Comparison of ENCODE assay signal across 9 cellular contexts in the genomic region with DNA sequence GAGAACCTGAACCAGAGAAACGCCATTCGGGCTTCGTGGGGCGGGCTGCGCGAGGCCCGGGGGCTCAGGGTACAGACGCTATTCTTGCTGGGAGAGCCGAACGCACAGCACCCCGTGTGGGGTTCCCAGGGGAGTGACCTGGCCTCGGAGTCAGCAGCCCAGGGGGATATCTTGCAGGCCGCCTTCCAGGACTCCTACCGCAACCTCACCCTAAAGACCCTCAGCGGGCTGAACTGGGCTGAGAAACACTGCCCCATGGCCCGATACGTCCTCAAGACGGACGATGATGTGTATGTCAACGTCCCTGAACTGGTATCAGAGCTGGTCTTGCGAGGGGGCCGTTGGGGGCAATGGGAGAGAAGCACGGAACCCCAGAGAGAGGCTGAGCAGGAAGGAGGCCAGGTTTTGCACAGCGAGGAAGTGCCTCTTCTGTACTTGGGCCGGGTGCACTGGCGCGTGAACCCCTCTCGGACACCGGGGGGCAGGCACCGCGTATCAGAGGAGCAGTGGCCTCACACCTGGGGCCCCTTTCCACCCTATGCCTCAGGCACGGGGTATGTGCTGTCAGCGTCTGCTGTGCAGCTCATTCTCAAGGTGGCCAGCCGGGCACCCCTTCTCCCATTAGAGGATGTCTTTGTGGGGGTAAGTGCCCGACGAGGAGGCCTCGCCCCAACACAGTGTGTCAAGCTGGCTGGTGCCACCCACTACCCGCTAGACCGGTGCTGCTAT. TPM values are rescaled to one million over a fixed set of nuclear protein-coding genes. Genes with fewer than 3 reads are reported as not detected.
A peak's percentile ranks its signal among the peaks of the same experiment; 100 is the strongest.
DNase-seq lines count a peak whose midpoint lies in the region; ATAC-seq and TF ChIP-seq lines count a peak whose summit lies in the region.
"Had no signal": no experiment of that assay in that cellular context is flagged by ENCODE, and none has a peak within 500 bp of the region (broad histone marks: within the 10 kb centered on the region; RNA-seq: fewer than 3 reads in every experiment).

No MANE protein-coding gene starts in this region.

- BruUV-seq in IMR-90 (replicated peaks; lab: Mats Ljungman, UMichigan): no TSS peak

- peak overlapping the region; percentile 27 to 52; a peak in 3 of 4 replicates for H4K8ac ChIP-seq in IMR-90 (ENCODE audit: low read depth in 2 of 2, low read length in 2 of 2)

- H3K4me1 ChIP-seq in IMR-90 (ENCODE audit: control insufficient read depth, insufficient read depth, low read length) (peaks cover 14% of the 10 kb centered on the region), right cardiac atrium (ENCODE audit: control insufficient read depth, insufficient read depth, low read length) (no peaks in the 10 kb centered on the region), smooth muscle cell (ENCODE audit: low read depth) (peaks cover 40% of the 10 kb centered on the region)

- H3K4ac ChIP-seq in IMR-90 (ENCODE audit: low read depth, low read length): peak overlapping the region; percentile 35

- H3K4me3 ChIP-seq in GM12865 (ENCODE audit: low read depth, low read length): peak overlapping the region; percentile 90
- peak overlapping the region; percentile 46 for H3K4me3 ChIP-seq in IMR-90 (ENCODE audit: insufficient read depth, low read depth, low read length)
- H3K4me3 ChIP-seq in right cardiac atrium (ENCODE audit: low read length): peak overlapping the region; percentile 38
- peak overlapping the region; percentile 57 for H3K4me3 ChIP-seq in smooth muscle cell
- H3K4me3 ChIP-seq: SJCRH30 had no signal

- ATAC-seq in IMR-90 (ENCODE audit: low read depth): peak; percentile 1; the same call in 1 of the 2 replicates
- peak; percentile 2 for ATAC-seq in right cardiac atrium
- ATAC-seq in GM18873 (IDR thresholded peaks at IDR 0.05; ENCODE audit: low FRiP score, unreplicated experiment): no peak

- H4K5ac ChIP-seq in IMR-90 (ENCODE audit: low read depth, low read length): peak overlapping the region; percentile 72

- POLR2A ChIA-PET in IMR-90 (lab: Charles Lee; ENCODE audit: unreplicated experiment): interaction anchor here (1.8 kb wide), 1 partner anchor 11 kb away, joined by 10 read pairs; the partner anchor contains the start of genes PFDN6 and WDR46

- 76% methylated on average over 11 of the region's 39 CpGs; no CpG with 5 or more reads in 1 of the 2 experiments for WGBS in IMR-90 (ENCODE audit: extremely low coverage in 2 of 2, insufficient read length in 1 of 2), 2 experiments
- WGBS in right cardiac atrium: 38% methylated on average over 39 of the region's 39 CpGs
- WGBS in smooth muscle cell (ENCODE audit: low lambda C conversion rate): 54% methylated on average over 39 of the region's 39 CpGs

- H2BK5ac ChIP-seq in IMR-90 (ENCODE audit: low read depth, low read length, poor library complexity, severe bottlenecking): no peak overlapping the region

- H3K56ac ChIP-seq in IMR-90 (ENCODE audit: extremely low read depth, insufficient read depth, low read length): no peak overlapping the region

- H3K27ac Mint-ChIP-seq in activated naive CD8-positive, alpha-beta T cell: peak overlapping the region; percentile 84

- dilution Hi-C loops in IMR-90 (cut with HindIII; ENCODE audit: low sequenced_read_pairs, unreplicated experiment): no loop called here

- H3K9ac ChIP-seq in IMR-90 (ENCODE audit: low read depth, low read length) (no peak overlapping the region), smooth muscle cell (ENCODE audit: low read depth) (no peak overlapping the region)

- no peaks in the 10 kb centered on the region for H3K27me3 ChIP-seq in IMR-90 (ENCODE audit: control insufficient read depth, insufficient read depth, low read length)
- no peaks in the 10 kb centered on the region for H3K27me3 ChIP-seq in right cardiac atrium (ENCODE audit: control insufficient read depth, insufficient read depth)
- H3K27me3 ChIP-seq in smooth muscle cell (ENCODE audit: low read depth): no peaks in the 10 kb centered on the region
- H3K27me3 ChIP-seq: SJCRH30 had no signal

- peaks cover 35% of the 10 kb centered on the region for H3F3A ChIP-seq in smooth muscle cell (ENCODE audit: low read depth)

- TF ChIP-seq POLR2A in IMR-90 (IDR thresholded peaks at IDR 0.05; ENCODE audit: low read depth, low read length): no peak

- H3K4me2 ChIP-seq in IMR-90 (ENCODE audit: low read depth, low read length) (peak overlapping the region; percentile 64; the same call in 1 of the 2 replicates), smooth muscle cell (peak overlapping the region; percentile 86)

- peak overlapping the region; percentile 94 for H2AK9ac ChIP-seq in IMR-90 (replicated peaks; ENCODE audit: low read depth, low read length, poor library complexity)

- H3K18ac ChIP-seq in IMR-90 (ENCODE audit: low read depth, low read length): no peak overlapping the region

- H3K36me3 ChIP-seq in IMR-90 (ENCODE audit: control insufficient read depth, insufficient read depth, low read length): peaks cover 67% of the 10 kb centered on the region
- H3K36me3 ChIP-seq in smooth muscle cell (ENCODE audit: low read depth): no peaks in the 10 kb centered on the region

- peaks cover 43% of the 10 kb centered on the region for H3K4me1 Mint-ChIP-seq in activated naive CD8-positive, alpha-beta T cell (ENCODE audit: low read depth)

- peaks cover 18% of the 10 kb centered on the region for H3K36me3 Mint-ChIP-seq in activated naive CD8-positive, alpha-beta T cell

- peaks cover 28% of the 10 kb centered on the region for H3K79me2 ChIP-seq in smooth muscle cell (ENCODE audit: low read depth)

- peak overlapping the region; percentile 80 for H2AFZ ChIP-seq in IMR-90 (replicated peaks; ENCODE audit: low read length, poor library complexity)
- H2AFZ ChIP-seq in smooth muscle cell (ENCODE audit: low read depth): no peak overlapping the region

- H4K91ac ChIP-seq in IMR-90 (ENCODE audit: insufficient read depth, low read depth, low read length): peak overlapping the region; percentile 49

- no peak overlapping the region for H3K14ac ChIP-seq in IMR-90 (replicated peaks; ENCODE audit: low read depth, low read length)

- H2AK5ac ChIP-seq in IMR-90 (ENCODE audit: low read depth, low read length): peak overlapping the region; percentile 51; the same call in 1 of the 2 replicates

- intact Hi-C loops in IMR-90 (cut with micrococcal nuclease): no loop called here
- intact Hi-C loops in right cardiac atrium (cut with DNase I): no loop called here

- no peaks in the 10 kb centered on the region for H3K9me3 Mint-ChIP-seq in activated naive CD8-positive, alpha-beta T cell (ENCODE audit: low read depth)

- H3K9me3 ChIP-seq in IMR-90 (ENCODE audit: control insufficient read depth, insufficient read depth, low read length) (no peaks in the 10 kb centered on the region), right cardiac atrium (ENCODE audit: control insufficient read depth, low read length) (no peaks in the 10 kb centered on the region), smooth muscle cell (replicated peaks; ENCODE audit: low read depth) (no peaks in the 10 kb centered on the region)
- H3K9me3 ChIP-seq: SJCRH30 had no signal

- H3K27ac ChIP-seq in IMR-90 (ENCODE audit: insufficient read depth, low read length) (peak overlapping the region; percentile 4; the same call in 1 of the 2 replicates), right cardiac atrium (ENCODE audit: low read length) (peak overlapping the region; percentile 76), smooth muscle cell (ENCODE audit: low read depth) (peak overlapping the region; percentile 85)
- H3K27ac ChIP-seq: SJCRH30 had no signal

- H3K27me3 Mint-ChIP-seq in activated naive CD8-positive, alpha-beta T cell: no peaks in the 10 kb centered on the region

- H4K20me1 ChIP-seq in IMR-90 (ENCODE audit: insufficient read depth, low read length) (peaks cover 71% of the 10 kb centered on the region), smooth muscle cell (ENCODE audit: low read depth) (peaks cover 37% of the 10 kb centered on the region)

- no peak overlapping the region for H3K23ac ChIP-seq in IMR-90 (ENCODE audit: low read depth, low read length)

- H2BK120ac ChIP-seq in IMR-90 (ENCODE audit: low read depth, low read length): no peak overlapping the region

- H2BK15ac ChIP-seq in IMR-90 (ENCODE audit: low read depth, low read length): no peak overlapping the region

- TF ChIP-seq RAD21 in IMR-90 (IDR thresholded peaks at IDR 0.05; ENCODE audit: low read length): no peak

- H3K9me1 ChIP-seq in IMR-90 (ENCODE audit: insufficient read depth, low read length): peaks cover 9% of the 10 kb centered on the region

- in situ Hi-C loops in IMR-90 (cut with MboI; ENCODE audit: low sequenced_read_pairs): no loop called here

- CTCF ChIA-PET in IMR-90 (lab: Yijun Ruan, JAX): interaction anchor here (1.8 kb wide), 1 partner anchor 19 kb away, joined by 5 read pairs; no protein-coding TSS in a partner anchor

- peak overlapping the region; percentile 84 for H3K4me3 Mint-ChIP-seq in activated naive CD8-positive, alpha-beta T cell

- no peak overlapping the region for H2BK20ac ChIP-seq in IMR-90 (ENCODE audit: low read depth, low read length)

- DNase-seq in GM12865 (ENCODE audit: low read depth): peak; percentile 74
- no peak for DNase-seq in IMR-90
- DNase-seq in right cardiac atrium: peak in 2 of 3 donors; percentile 55 to 71
- no peak for DNase-seq in smooth muscle cell (lab: John Stamatoyannopoulos, UW; ENCODE audit: unreplicated experiment)
- DNase-seq in HuH-7 (ENCODE audit: low spot score): no peak
- DNase-seq in inferior parietal cortex (ENCODE audit: extremely low spot score): no peak

- H3K79me1 ChIP-seq in IMR-90 (ENCODE audit: low read depth in 1 of 2, low read length in 2 of 2): peaks cover 21 to 52% of the 10 kb centered on the region in 2 experiments

- TF ChIP-seq CTCF in GM12865 (IDR thresholded peaks at IDR 0.05; ENCODE audit: insufficient read depth, low read depth, low read length, missing control alignments) (no peak), IMR-90 (conservative IDR thresholded peaks at IDR 0.05; ENCODE audit: low read depth, low read length) (0 out of 2 replicates have a peak, but pooled peaks have one; percentile 11), smooth muscle cell (IDR thresholded peaks at IDR 0.05; ENCODE audit: borderline replicate concordance, insufficient read depth, poor library complexity, severe bottlenecking) (no peak)

RNA-seq across cellular contexts. Expression of gene B3GALT4, which starts 0.9 kb away (rescaled TPM):
- 0.72 and 0.83 TPM in 2 replicates for total RNA-seq in IMR-90 (2012; rRNA removed)
- 0.49 and 0.70 TPM in 2 replicates for polyA plus RNA-seq in IMR-90 (2012; rRNA removed)
- 0.90 and 1.5 TPM in 2 replicates for polyA plus RNA-seq in IMR-90 (2012; cell fraction: cytosol; rRNA removed)
- 0.18 and 0.47 TPM in 2 replicates for polyA plus RNA-seq in IMR-90 (2012; cell fraction: nucleus; rRNA removed; ENCODE audit: low replicate concordance)
- 10 to 100 TPM in 2 of 4 donors, 1 to 10 TPM in 2; 9.7 to 10.2 (median 9.9) TPM for total RNA-seq in right cardiac atrium
- 11.0 TPM for polyA plus RNA-seq in right cardiac atrium
- 2.9 and 4.6 TPM in 2 replicates for total RNA-seq in smooth muscle cell
- 6.1 and 14.6 TPM in 2 replicates for polyA plus RNA-seq in smooth muscle cell

RNA-seq across cellular contexts. Expression of gene RPS18, which starts 6.0 kb away (rescaled TPM):
- total RNA-seq in IMR-90 (2012; rRNA removed) (6,097 and 6,577 TPM in 2 replicates), right cardiac atrium (1,000 to 10,000 TPM; 1,042 to 1,240 (median 1,130) TPM), smooth muscle cell (2,939 and 3,261 TPM in 2 replicates)
- polyA plus RNA-seq in IMR-90 (2012; rRNA removed) (8,417 and 8,876 TPM in 2 replicates), right cardiac atrium (1,903 TPM), smooth muscle cell (1,790 and 1,848 TPM in 2 replicates)
- 5,094 and 5,254 TPM in 2 replicates for polyA plus RNA-seq in IMR-90 (2012; cell fraction: cytosol; rRNA removed)
- polyA plus RNA-seq in IMR-90 (2012; cell fraction: nucleus; rRNA removed; ENCODE audit: low replicate concordance): 1,045 and 3,302 TPM in 2 replicates

RNA-seq across cellular contexts. Expression of gene VPS52, which starts 6.2 kb away (rescaled TPM):
- total RNA-seq in IMR-90 (2012; rRNA removed) (26.4 and 29.8 TPM in 2 replicates), right cardiac atrium (10 to 100 TPM; 31.1 to 39.1 (median 35.8) TPM), smooth muscle cell (23.1 and 34.7 TPM in 2 replicates)
- polyA plus RNA-seq in IMR-90 (2012; rRNA removed) (54.6 and 57.8 TPM in 2 replicates), right cardiac atrium (34.6 TPM), smooth muscle cell (22.6 and 37.0 TPM in 2 replicates)
- polyA plus RNA-seq in IMR-90 (2012; cell fraction: cytosol; rRNA removed): 20.9 and 36.7 TPM in 2 replicates
- 189 and 280 TPM in 2 replicates for polyA plus RNA-seq in IMR-90 (2012; cell fraction: nucleus; rRNA removed; ENCODE audit: low replicate concordance)

RNA-seq across cellular contexts. Expression of gene WDR46, which starts 11.2 kb away (rescaled TPM):
- total RNA-seq in IMR-90 (2012; rRNA removed) (68.9 and 73.8 TPM in 2 replicates), right cardiac atrium (10 to 100 TPM; 16.3 to 31.1 (median 18.5) TPM), smooth muscle cell (52.5 and 67.9 TPM in 2 replicates)
- polyA plus RNA-seq in IMR-90 (2012; rRNA removed) (81.6 and 88.0 TPM in 2 replicates), right cardiac atrium (15.5 TPM), smooth muscle cell (69.9 and 78.6 TPM in 2 replicates)
- 44.6 and 48.8 TPM in 2 replicates for polyA plus RNA-seq in IMR-90 (2012; cell fraction: cytosol; rRNA removed)
- polyA plus RNA-seq in IMR-90 (2012; cell fraction: nucleus; rRNA removed; ENCODE audit: low replicate concordance): 196 and 239 TPM in 2 replicates

RNA-seq across cellular contexts. Expression of gene PFDN6, which starts 11.6 kb away (rescaled TPM):
- total RNA-seq in IMR-90 (2012; rRNA removed) (24.4 and 41.7 TPM in 2 replicates), right cardiac atrium (10 to 100 TPM; 44.4 to 60.0 (median 50.1) TPM), smooth muscle cell (21.4 and 33.8 TPM in 2 replicates)
- polyA plus RNA-seq in IMR-90 (2012; rRNA removed) (76.5 and 92.1 TPM in 2 replicates), right cardiac atrium (143 TPM), smooth muscle cell (23.1 and 24.0 TPM in 2 replicates)
- 14.6 and 24.2 TPM in 2 replicates for polyA plus RNA-seq in IMR-90 (2012; cell fraction: cytosol; rRNA removed)
- 12.9 and 43.5 TPM in 2 replicates for polyA plus RNA-seq in IMR-90 (2012; cell fraction: nucleus; rRNA removed; ENCODE audit: low replicate concordance)

Comparison
In these comparisons a context has a peak if more than half of its experiments do, and no peak if none do; other contexts are left out.
1. DNase-seq: peak in GM12865 (single experiment) and right cardiac atrium (2 of 3); none in IMR-90 (single experiment), smooth muscle cell (single experiment), HuH-7 (single experiment) and inferior parietal cortex (single experiment).
2. H3K4me3 ChIP-seq: peak in every context shown above with its lines; median percentile 90 in GM12865; 57 in smooth muscle cell; 46 in IMR-90; 38 in right cardiac atrium.
3. H3K27ac ChIP-seq: peak in every context shown above with its lines; median percentile 85 in smooth muscle cell; 76 in right cardiac atrium; 4 in IMR-90.